11 cellular contexts compared by ENCODE assay signal in genomic region chr5:150497989-150498317, GRCh38. TPM values are rescaled to one million over a fixed set of nuclear protein-coding genes. Genes with fewer than 3 reads are reported as not detected.
DNase-seq lines count a peak whose midpoint lies in the region; ATAC-seq, FAIRE-seq and TF ChIP-seq lines count a peak whose summit lies in the region.
"Had no signal": no experiment of that assay in that cellular context is flagged by ENCODE, and none has a peak within 500 bp of the region (broad histone marks: within the 10 kb centered on the region; RNA-seq: fewer than 3 reads in every experiment).

No MANE protein-coding gene starts in this region.

- TF ChIP-seq CTCF in AG09309 (IDR thresholded peaks at IDR 0.05; ENCODE audit: control insufficient read depth, insufficient read depth, low read depth, low read length, missing control alignments) (no peak), fibroblast of the aortic adventitia (IDR thresholded peaks at IDR 0.05; ENCODE audit: insufficient read depth, low read length) (no peak), prostate gland (IDR thresholded peaks at IDR 0.05) (no peak), kidney (IDR thresholded peaks at IDR 0.05; ENCODE audit: borderline replicate concordance, extremely low read depth, insufficient read depth) (no peak)

- TF ChIP-seq POLR2A in prostate gland (IDR thresholded peaks at IDR 0.05), result no peak

- no peak overlapping the region for H3K9ac ChIP-seq in kidney (ENCODE audit: low read length in 2 of 2)

- ATAC-seq in SK-N-SH treated with all-trans-retinoic acid at 6 μM for 48 hours (peak; percentile 7; the same call in 1 of the 3 replicates), GM19395 (IDR thresholded peaks at IDR 0.05; ENCODE audit: unreplicated experiment) (no peak)

- H3K27ac ChIP-seq in prostate gland (peak overlapping the region; percentile 30 to 41), kidney (ENCODE audit: low read depth in 2 of 2, low read length in 2 of 2) (peak overlapping the region in 1 of 2 donors; percentile 9)

- H3K4me1 ChIP-seq in prostate gland (replicated peaks) (peaks cover 29% of the 10 kb centered on the region), kidney (ENCODE audit: control insufficient read depth in 1 of 2, insufficient read depth in 1 of 2, low read depth in 1 of 2, low read length in 2 of 2) (peaks cover 35 to 38% of the 10 kb centered on the region in 2 donors)

- H3K27me3 ChIP-seq in prostate gland (replicated peaks; ENCODE audit: insufficient read depth), result no peaks in the 10 kb centered on the region

- no peak for FAIRE-seq in kidney (lab: Jason Lieb, UNC)
- FAIRE-seq: TTC549 had no signal

- peak overlapping the region; percentile 16 for H3K4me3 ChIP-seq in AG09309 (ENCODE audit: control insufficient read depth, low read depth, low read length)
- peak overlapping the region; percentile 45 for H3K4me3 ChIP-seq in fibroblast of the aortic adventitia (ENCODE audit: low read depth, low read length)
- no peak overlapping the region for H3K4me3 ChIP-seq in prostate gland
- no peak overlapping the region for H3K4me3 ChIP-seq in kidney (ENCODE audit: low read length in 2 of 2)

- no peaks in the 10 kb centered on the region for H3K9me3 ChIP-seq in prostate gland
- no peaks in the 10 kb centered on the region for H3K9me3 ChIP-seq in kidney (ENCODE audit: control insufficient read depth in 1 of 2, low read length in 2 of 2)

- 58% methylated on average over 5 of the region's 5 CpGs for WGBS in prostate gland

- DNase-seq in AG09309 (ENCODE audit: low read depth) (no peak), fibroblast of the aortic adventitia (ENCODE audit: low read depth) (no peak), prostate gland (ENCODE audit: low spot score) (no peak), germinal center (ENCODE audit: low spot score) (no peak), NCI-H1694 (lab: John Stamatoyannopoulos, UW) (no peak), kidney (no peak)
- DNase-seq: CD4-positive, CD25-positive, alpha-beta regulatory T cell; MV-4-11 had no signal

- H3K36me3 ChIP-seq in prostate gland, result no peaks in the 10 kb centered on the region
- peaks cover 0 to 4% of the 10 kb centered on the region in 2 donors for H3K36me3 ChIP-seq in kidney (ENCODE audit: control insufficient read depth in 1 of 2, insufficient read depth in 2 of 2, low read length in 2 of 2)

- intact Hi-C loops in prostate gland (cut with DNase I), result no loop called here
- intact Hi-C loops in kidney (cut with DNase I), result no loop called here

TF ChIP-seq in SK-N-SH treated with all-trans-retinoic acid at 6 μM for 48 hours, 23 proteins besides CTCF, POLR2A, EP300 and RAD21:
- no peak for TF ChIP-seq ZFP3 (CRISPR knock-in tag; IDR thresholded peaks at IDR 0.05)
- no peak for TF ChIP-seq ZNF565 (CRISPR knock-in tag; conservative IDR thresholded peaks at IDR 0.05; ENCODE audit: low read depth)
- TF ChIP-seq ZNF8 (CRISPR knock-in tag; IDR thresholded peaks at IDR 0.05), result no peak
- no peak for TF ChIP-seq POU6F1 (CRISPR knock-in tag; IDR thresholded peaks at IDR 0.05; ENCODE audit: borderline replicate concordance, low read depth)
- TF ChIP-seq CSRNP3 (CRISPR knock-in tag; IDR thresholded peaks at IDR 0.05), result no peak
- TF ChIP-seq RARB (CRISPR knock-in tag; IDR thresholded peaks at IDR 0.05), result no peak
- TF ChIP-seq OSR1 (CRISPR knock-in tag; IDR thresholded peaks at IDR 0.05), result no peak
- TF ChIP-seq TCF4 (CRISPR knock-in tag; IDR thresholded peaks at IDR 0.05; ENCODE audit: borderline replicate concordance), result no peak
- TF ChIP-seq ESRRG (CRISPR knock-in tag; IDR thresholded peaks at IDR 0.05), result no peak
- no peak for TF ChIP-seq CSDC2 (CRISPR knock-in tag; IDR thresholded peaks at IDR 0.05)
- no peak for TF ChIP-seq PPARA (CRISPR knock-in tag; IDR thresholded peaks at IDR 0.05; ENCODE audit: borderline replicate concordance)
- no peak for TF ChIP-seq ISL1 (CRISPR knock-in tag; IDR thresholded peaks at IDR 0.05)
- no peak for TF ChIP-seq GLIS3 (CRISPR knock-in tag; IDR thresholded peaks at IDR 0.05)
- no peak for TF ChIP-seq BACH2 (CRISPR knock-in tag; IDR thresholded peaks at IDR 0.05; ENCODE audit: borderline replicate concordance)
- TF ChIP-seq CREB5 (CRISPR knock-in tag; IDR thresholded peaks at IDR 0.05; ENCODE audit: low read depth), result no peak
- TF ChIP-seq ARNTL (CRISPR knock-in tag; IDR thresholded peaks at IDR 0.05; ENCODE audit: borderline replicate concordance, low read depth), result no peak
- no peak for TF ChIP-seq TSHZ2 (CRISPR knock-in tag; IDR thresholded peaks at IDR 0.05)
- no peak for TF ChIP-seq ZFP30 (CRISPR knock-in tag; IDR thresholded peaks at IDR 0.05)
- TF ChIP-seq SNAI2 (CRISPR knock-in tag; IDR thresholded peaks at IDR 0.05), result no peak

RNA-seq across cellular contexts. Expression of gene NDST1, which starts 10.0 kb away (rescaled TPM):
- 36.2 and 39.3 TPM in 2 replicates for total RNA-seq in fibroblast of the aortic adventitia (ENCODE audit: low replicate concordance)
- 100 to 1,000 TPM in 1 of 2 donors, 10 to 100 TPM in 1; 65.8 to 175 TPM for total RNA-seq in prostate gland
- total RNA-seq in kidney, result 60.7 TPM
- 11.7 TPM for polyA plus RNA-seq in kidney (ENCODE audit: insufficient read depth, low read depth, low replicate concordance)
- polyA plus RNA-seq: CD4-positive, CD25-positive, alpha-beta regulatory T cell had no signal

RNA-seq across cellular contexts. Expression of gene RPS14, which starts 48.4 kb away (rescaled TPM):
- total RNA-seq in fibroblast of the aortic adventitia (ENCODE audit: low replicate concordance) (3,673 and 3,861 TPM in 2 replicates), prostate gland (1,000 to 10,000 TPM; 1,708 to 3,672 TPM), kidney (1,504 TPM)
- polyA plus RNA-seq in kidney (ENCODE audit: insufficient read depth, low read depth, low replicate concordance), result 1,994 TPM

Comparison
In these comparisons a context has a peak if more than half of its experiments do, and no peak if none do; other contexts are left out.
1. H3K4me3 ChIP-seq: peak in AG09309 (single experiment) and fibroblast of the aortic adventitia (single experiment); none in prostate gland (0 of 2) and kidney (0 of 2).